In the genomic region with DNA sequence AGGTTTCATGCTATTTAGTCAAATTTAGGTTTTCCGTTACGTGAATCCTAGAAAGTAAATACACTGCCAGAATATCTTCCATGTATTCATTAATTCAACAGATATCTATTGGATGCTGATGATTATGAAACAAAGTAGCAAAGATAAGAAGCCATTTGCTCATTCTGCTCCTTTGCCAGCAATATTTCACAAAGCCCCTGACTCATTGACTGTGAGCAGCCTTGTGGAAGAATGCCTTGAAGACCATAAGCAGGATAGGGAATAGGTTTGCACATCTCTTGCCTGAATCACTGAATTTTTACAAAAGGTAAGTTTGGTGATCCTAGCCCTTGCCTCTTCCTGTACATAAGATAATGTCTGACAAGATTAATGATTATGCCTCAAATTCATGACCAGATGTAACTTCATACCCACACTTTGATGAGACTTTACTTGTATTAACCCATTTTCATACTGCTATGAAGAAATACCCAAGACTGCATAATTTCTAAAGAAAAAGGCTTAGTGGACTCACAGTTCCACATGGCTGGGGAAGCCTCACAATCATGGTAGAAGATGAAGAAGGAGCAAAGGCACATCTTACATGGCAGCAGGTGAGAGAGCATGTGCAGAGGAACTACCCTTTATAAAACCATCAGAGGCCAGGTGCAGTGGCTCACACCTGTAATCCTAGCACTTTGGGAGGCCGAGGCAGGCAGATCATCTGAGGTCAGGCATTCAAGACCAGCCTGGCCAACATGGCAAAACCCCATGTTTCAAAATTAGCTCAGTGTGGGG, we compare ENCODE assay signal across 1 cellular context.
TF ChIP-seq lines count a peak whose summit lies in the region.

No MANE protein-coding gene starts in this region.

TF ChIP-seq in HepG2, 621 proteins besides CTCF, POLR2A, EP300 and RAD21:
- TF ChIP-seq, protein P1, sequence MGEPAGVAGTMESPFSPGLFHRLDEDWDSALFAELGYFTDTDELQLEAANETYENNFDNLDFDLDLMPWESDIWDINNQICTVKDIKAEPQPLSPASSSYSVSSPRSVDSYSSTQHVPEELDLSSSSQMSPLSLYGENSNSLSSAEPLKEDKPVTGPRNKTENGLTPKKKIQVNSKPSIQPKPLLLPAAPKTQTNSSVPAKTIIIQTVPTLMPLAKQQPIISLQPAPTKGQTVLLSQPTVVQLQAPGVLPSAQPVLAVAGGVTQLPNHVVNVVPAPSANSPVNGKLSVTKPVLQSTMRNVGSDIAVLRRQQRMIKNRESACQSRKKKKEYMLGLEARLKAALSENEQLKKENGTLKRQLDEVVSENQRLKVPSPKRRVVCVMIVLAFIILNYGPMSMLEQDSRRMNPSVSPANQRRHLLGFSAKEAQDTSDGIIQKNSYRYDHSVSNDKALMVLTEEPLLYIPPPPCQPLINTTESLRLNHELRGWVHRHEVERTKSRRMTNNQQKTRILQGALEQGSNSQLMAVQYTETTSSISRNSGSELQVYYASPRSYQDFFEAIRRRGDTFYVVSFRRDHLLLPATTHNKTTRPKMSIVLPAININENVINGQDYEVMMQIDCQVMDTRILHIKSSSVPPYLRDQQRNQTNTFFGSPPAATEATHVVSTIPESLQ (CRISPR knock-in tag; conservative IDR thresholded peaks at IDR 0.05) = no peak
- TF ChIP-seq ZNF780A (CRISPR knock-in tag; IDR thresholded peaks at IDR 0.05) (no peak), THAP11 (CRISPR knock-in tag; IDR thresholded peaks at IDR 0.05) (no peak), LCORL (IDR thresholded peaks at IDR 0.05) (no peak), LCORL (CRISPR knock-in tag; IDR thresholded peaks at IDR 0.05) (no peak), ARHGAP35 (CRISPR knock-in tag; IDR thresholded peaks at IDR 0.05; ENCODE audit: borderline replicate concordance) (no peak), HIVEP1 (CRISPR knock-in tag; IDR thresholded peaks at IDR 0.05) (no peak), ZNF383 (CRISPR knock-in tag; IDR thresholded peaks at IDR 0.05; ENCODE audit: borderline replicate concordance) (no peak), PAWR (CRISPR knock-in tag; IDR thresholded peaks at IDR 0.05; ENCODE audit: borderline replicate concordance) (no peak)
- TF ChIP-seq, protein P2, sequence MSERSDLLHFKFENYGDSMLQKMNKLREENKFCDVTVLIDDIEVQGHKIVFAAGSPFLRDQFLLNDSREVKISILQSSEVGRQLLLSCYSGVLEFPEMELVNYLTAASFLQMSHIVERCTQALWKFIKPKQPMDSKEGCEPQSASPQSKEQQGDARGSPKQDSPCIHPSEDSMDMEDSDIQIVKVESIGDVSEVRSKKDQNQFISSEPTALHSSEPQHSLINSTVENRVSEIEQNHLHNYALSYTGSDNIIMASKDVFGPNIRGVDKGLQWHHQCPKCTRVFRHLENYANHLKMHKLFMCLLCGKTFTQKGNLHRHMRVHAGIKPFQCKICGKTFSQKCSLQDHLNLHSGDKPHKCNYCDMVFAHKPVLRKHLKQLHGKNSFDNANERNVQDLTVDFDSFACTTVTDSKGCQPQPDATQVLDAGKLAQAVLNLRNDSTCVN (CRISPR knock-in tag; IDR thresholded peaks at IDR 0.05; ENCODE audit: borderline replicate concordance) = no peak
- TF ChIP-seq, protein P3, sequence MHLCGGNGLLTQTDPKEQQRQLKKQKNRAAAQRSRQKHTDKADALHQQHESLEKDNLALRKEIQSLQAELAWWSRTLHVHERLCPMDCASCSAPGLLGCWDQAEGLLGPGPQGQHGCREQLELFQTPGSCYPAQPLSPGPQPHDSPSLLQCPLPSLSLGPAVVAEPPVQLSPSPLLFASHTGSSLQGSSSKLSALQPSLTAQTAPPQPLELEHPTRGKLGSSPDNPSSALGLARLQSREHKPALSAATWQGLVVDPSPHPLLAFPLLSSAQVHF (CRISPR knock-in tag; IDR thresholded peaks at IDR 0.05) = no peak
- TF ChIP-seq, protein P4, sequence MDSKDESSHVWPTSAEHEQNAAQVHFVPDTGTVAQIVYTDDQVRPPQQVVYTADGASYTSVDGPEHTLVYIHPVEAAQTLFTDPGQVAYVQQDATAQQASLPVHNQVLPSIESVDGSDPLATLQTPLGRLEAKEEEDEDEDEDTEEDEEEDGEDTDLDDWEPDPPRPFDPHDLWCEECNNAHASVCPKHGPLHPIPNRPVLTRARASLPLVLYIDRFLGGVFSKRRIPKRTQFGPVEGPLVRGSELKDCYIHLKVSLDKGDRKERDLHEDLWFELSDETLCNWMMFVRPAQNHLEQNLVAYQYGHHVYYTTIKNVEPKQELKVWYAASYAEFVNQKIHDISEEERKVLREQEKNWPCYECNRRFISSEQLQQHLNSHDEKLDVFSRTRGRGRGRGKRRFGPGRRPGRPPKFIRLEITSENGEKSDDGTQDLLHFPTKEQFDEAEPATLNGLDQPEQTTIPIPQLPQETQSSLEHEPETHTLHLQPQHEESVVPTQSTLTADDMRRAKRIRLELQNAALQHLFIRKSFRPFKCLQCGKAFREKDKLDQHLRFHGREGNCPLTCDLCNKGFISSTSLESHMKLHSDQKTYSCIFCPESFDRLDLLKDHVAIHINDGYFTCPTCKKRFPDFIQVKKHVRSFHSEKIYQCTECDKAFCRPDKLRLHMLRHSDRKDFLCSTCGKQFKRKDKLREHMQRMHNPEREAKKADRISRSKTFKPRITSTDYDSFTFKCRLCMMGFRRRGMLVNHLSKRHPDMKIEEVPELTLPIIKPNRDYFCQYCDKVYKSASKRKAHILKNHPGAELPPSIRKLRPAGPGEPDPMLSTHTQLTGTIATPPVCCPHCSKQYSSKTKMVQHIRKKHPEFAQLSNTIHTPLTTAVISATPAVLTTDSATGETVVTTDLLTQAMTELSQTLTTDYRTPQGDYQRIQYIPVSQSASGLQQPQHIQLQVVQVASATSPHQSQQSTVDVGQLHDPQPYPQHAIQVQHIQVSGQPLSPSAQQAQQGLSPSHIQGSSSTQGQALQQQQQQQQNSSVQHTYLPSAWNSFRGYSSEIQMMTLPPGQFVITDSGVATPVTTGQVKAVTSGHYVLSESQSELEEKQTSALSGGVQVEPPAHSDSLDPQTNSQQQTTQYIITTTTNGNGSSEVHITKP (CRISPR knock-in tag; IDR thresholded peaks at IDR 0.05; ENCODE audit: low read depth) = no peak
